ENCODE assay signal across 1 cellular context in the genomic region with DNA sequence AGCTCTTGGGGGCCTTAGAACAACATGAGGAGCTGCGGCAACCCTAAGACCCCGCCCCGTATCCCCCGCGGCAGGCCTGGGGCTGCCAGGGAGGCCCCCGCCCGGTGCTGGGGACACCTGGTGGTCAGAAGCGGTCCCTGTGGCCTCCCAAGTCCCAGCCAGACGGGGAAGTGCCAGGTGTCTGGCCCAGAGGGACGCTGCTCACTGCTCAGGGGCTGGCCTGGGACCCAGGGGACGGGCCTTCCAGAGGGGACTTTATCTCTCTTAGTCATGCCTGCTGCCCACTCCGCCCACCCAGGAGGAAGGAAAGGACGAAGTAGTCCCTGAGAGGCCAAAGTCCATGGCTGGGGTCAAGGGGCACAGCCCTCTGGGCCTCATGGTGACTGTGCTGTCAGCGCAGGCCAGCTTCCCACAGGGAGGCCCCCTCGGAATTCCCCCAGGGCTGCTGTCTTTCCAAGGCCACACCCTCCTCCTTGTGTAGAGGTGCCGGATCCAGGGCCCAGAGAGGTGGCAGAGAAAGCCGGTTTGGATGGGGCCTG.
TF ChIP-seq lines count a peak whose summit lies in the region.

No MANE protein-coding gene starts in this region.

TF ChIP-seq in HepG2, 621 proteins besides CTCF, POLR2A, EP300 and RAD21 (continued from another document and continues in another):
- TF ChIP-seq, protein P1, sequence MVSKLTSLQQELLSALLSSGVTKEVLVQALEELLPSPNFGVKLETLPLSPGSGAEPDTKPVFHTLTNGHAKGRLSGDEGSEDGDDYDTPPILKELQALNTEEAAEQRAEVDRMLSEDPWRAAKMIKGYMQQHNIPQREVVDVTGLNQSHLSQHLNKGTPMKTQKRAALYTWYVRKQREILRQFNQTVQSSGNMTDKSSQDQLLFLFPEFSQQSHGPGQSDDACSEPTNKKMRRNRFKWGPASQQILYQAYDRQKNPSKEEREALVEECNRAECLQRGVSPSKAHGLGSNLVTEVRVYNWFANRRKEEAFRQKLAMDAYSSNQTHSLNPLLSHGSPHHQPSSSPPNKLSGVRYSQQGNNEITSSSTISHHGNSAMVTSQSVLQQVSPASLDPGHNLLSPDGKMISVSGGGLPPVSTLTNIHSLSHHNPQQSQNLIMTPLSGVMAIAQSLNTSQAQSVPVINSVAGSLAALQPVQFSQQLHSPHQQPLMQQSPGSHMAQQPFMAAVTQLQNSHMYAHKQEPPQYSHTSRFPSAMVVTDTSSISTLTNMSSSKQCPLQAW (CRISPR knock-in tag; IDR thresholded peaks at IDR 0.05), result no peak; the same call in 1 of the 2 replicates
- TF ChIP-seq, protein P2, sequence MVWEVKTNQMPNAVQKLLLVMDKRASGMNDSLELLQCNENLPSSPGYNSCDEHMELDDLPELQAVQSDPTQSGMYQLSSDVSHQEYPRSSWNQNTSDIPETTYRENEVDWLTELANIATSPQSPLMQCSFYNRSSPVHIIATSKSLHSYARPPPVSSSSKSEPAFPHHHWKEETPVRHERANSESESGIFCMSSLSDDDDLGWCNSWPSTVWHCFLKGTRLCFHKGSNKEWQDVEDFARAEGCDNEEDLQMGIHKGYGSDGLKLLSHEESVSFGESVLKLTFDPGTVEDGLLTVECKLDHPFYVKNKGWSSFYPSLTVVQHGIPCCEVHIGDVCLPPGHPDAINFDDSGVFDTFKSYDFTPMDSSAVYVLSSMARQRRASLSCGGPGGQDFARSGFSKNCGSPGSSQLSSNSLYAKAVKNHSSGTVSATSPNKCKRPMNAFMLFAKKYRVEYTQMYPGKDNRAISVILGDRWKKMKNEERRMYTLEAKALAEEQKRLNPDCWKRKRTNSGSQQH (CRISPR knock-in tag; IDR thresholded peaks at IDR 0.05; ENCODE audit: low read depth), result no peak
- TF ChIP-seq ZNF367 (CRISPR knock-in tag; IDR thresholded peaks at IDR 0.05; ENCODE audit: borderline replicate concordance) (no peak), ZNF891 (CRISPR knock-in tag; IDR thresholded peaks at IDR 0.05) (no peak; the same call in 1 of the 2 replicates), ZNF629 (CRISPR knock-in tag; conservative IDR thresholded peaks at IDR 0.05) (no peak), NR3C1 (CRISPR knock-in tag; IDR thresholded peaks at IDR 0.05) (no peak), ZNF24 (IDR thresholded peaks at IDR 0.05) (no peak), FOXP1 (IDR thresholded peaks at IDR 0.05) (no peak), FOXP1 (CRISPR knock-in tag; IDR thresholded peaks at IDR 0.05) (no peak), ZNF788 (CRISPR knock-in tag; IDR thresholded peaks at IDR 0.05; ENCODE audit: borderline replicate concordance) (peak; percentile 32; the same call in 1 of the 2 replicates), KMT2A (CRISPR knock-in tag; IDR thresholded peaks at IDR 0.05) (no peak), NFIC (IDR thresholded peaks at IDR 0.05; ENCODE audit: low read length) (0 out of 2 replicates have a peak, but pooled peaks have one; percentile 21), ZFP36L1 (CRISPR knock-in tag; IDR thresholded peaks at IDR 0.05) (no peak), TGIF2 (CRISPR knock-in tag; IDR thresholded peaks at IDR 0.05) (no peak), ETV5 (CRISPR knock-in tag; IDR thresholded peaks at IDR 0.05; ENCODE audit: borderline replicate concordance) (peak; percentile 28; the same call in 1 of the 2 replicates), FOXO1 (CRISPR knock-in tag; IDR thresholded peaks at IDR 0.05) (no peak), CEBPG (CRISPR knock-in tag; IDR thresholded peaks at IDR 0.05) (no peak), PRPF4 (IDR thresholded peaks at IDR 0.05; ENCODE audit: low read depth, low read length, poor library complexity, severe bottlenecking) (no peak), YEATS2 (CRISPR knock-in tag; IDR thresholded peaks at IDR 0.05; ENCODE audit: borderline replicate concordance) (no peak), ZC3H13 (CRISPR knock-in tag; IDR thresholded peaks at IDR 0.05) (no peak), ZNF615 (CRISPR knock-in tag; IDR thresholded peaks at IDR 0.05; ENCODE audit: borderline replicate concordance) (no peak), ZSCAN29 (CRISPR knock-in tag; conservative IDR thresholded peaks at IDR 0.05) (no peak), POLR2AphosphoS5 (IDR thresholded peaks at IDR 0.05; ENCODE audit: low read depth, low read length) (no peak), EZH2 (conservative IDR thresholded peaks at IDR 0.05; ENCODE audit: low read depth, low read length) (no peak), GTF3A (CRISPR knock-in tag; conservative IDR thresholded peaks at IDR 0.05) (no peak), PCBP1 (IDR thresholded peaks at IDR 0.05; ENCODE audit: borderline replicate concordance, low read depth, low read length) (no peak), DNMT1 (CRISPR knock-in tag; IDR thresholded peaks at IDR 0.05) (no peak), PAF1 (CRISPR knock-in tag; IDR thresholded peaks at IDR 0.05) (no peak), RBM39 (IDR thresholded peaks at IDR 0.05; ENCODE audit: low read depth, low read length, poor library complexity, severe bottlenecking) (no peak), GABPB1 (CRISPR knock-in tag; IDR thresholded peaks at IDR 0.05) (no peak), SOX6 (IDR thresholded peaks at IDR 0.05) (no peak), SOX6 (CRISPR knock-in tag; IDR thresholded peaks at IDR 0.05) (peak; percentile 52; the same call in 1 of the 2 replicates), EED (CRISPR knock-in tag; IDR thresholded peaks at IDR 0.05) (no peak), MIER2 (CRISPR knock-in tag; IDR thresholded peaks at IDR 0.05) (no peak), ZNF589 (CRISPR knock-in tag; conservative IDR thresholded peaks at IDR 0.05) (no peak), KDM2A (CRISPR knock-in tag; IDR thresholded peaks at IDR 0.05; ENCODE audit: borderline replicate concordance, low read depth) (peak; percentile 33; the same call in 1 of the 2 replicates), ZMAT3 (CRISPR knock-in tag; conservative IDR thresholded peaks at IDR 0.05) (peak; percentile 45; the same call in 1 of the 2 replicates)
- TF ChIP-seq, protein P3, sequence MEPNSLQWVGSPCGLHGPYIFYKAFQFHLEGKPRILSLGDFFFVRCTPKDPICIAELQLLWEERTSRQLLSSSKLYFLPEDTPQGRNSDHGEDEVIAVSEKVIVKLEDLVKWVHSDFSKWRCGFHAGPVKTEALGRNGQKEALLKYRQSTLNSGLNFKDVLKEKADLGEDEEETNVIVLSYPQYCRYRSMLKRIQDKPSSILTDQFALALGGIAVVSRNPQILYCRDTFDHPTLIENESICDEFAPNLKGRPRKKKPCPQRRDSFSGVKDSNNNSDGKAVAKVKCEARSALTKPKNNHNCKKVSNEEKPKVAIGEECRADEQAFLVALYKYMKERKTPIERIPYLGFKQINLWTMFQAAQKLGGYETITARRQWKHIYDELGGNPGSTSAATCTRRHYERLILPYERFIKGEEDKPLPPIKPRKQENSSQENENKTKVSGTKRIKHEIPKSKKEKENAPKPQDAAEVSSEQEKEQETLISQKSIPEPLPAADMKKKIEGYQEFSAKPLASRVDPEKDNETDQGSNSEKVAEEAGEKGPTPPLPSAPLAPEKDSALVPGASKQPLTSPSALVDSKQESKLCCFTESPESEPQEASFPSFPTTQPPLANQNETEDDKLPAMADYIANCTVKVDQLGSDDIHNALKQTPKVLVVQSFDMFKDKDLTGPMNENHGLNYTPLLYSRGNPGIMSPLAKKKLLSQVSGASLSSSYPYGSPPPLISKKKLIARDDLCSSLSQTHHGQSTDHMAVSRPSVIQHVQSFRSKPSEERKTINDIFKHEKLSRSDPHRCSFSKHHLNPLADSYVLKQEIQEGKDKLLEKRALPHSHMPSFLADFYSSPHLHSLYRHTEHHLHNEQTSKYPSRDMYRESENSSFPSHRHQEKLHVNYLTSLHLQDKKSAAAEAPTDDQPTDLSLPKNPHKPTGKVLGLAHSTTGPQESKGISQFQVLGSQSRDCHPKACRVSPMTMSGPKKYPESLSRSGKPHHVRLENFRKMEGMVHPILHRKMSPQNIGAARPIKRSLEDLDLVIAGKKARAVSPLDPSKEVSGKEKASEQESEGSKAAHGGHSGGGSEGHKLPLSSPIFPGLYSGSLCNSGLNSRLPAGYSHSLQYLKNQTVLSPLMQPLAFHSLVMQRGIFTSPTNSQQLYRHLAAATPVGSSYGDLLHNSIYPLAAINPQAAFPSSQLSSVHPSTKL (CRISPR knock-in tag; IDR thresholded peaks at IDR 0.05), result peak; percentile 59
- TF ChIP-seq, protein P4, sequence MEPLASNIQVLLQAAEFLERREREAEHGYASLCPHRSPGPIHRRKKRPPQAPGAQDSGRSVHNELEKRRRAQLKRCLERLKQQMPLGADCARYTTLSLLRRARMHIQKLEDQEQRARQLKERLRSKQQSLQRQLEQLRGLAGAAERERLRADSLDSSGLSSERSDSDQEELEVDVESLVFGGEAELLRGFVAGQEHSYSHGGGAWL (CRISPR knock-in tag; IDR thresholded peaks at IDR 0.05), result no peak
- TF ChIP-seq, protein P5, sequence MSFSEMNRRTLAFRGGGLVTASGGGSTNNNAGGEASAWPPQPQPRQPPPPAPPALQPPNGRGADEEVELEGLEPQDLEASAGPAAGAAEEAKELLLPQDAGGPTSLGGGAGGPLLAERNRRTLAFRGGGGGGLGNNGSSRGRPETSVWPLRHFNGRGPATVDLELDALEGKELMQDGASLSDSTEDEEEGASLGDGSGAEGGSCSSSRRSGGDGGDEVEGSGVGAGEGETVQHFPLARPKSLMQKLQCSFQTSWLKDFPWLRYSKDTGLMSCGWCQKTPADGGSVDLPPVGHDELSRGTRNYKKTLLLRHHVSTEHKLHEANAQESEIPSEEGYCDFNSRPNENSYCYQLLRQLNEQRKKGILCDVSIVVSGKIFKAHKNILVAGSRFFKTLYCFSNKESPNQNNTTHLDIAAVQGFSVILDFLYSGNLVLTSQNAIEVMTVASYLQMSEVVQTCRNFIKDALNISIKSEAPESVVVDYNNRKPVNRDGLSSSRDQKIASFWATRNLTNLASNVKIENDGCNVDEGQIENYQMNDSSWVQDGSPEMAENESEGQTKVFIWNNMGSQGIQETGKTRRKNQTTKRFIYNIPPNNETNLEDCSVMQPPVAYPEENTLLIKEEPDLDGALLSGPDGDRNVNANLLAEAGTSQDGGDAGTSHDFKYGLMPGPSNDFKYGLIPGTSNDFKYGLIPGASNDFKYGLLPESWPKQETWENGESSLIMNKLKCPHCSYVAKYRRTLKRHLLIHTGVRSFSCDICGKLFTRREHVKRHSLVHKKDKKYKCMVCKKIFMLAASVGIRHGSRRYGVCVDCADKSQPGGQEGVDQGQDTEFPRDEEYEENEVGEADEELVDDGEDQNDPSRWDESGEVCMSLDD (CRISPR knock-in tag; IDR thresholded peaks at IDR 0.05; ENCODE audit: borderline replicate concordance), result no peak
- TF ChIP-seq, protein P6, sequence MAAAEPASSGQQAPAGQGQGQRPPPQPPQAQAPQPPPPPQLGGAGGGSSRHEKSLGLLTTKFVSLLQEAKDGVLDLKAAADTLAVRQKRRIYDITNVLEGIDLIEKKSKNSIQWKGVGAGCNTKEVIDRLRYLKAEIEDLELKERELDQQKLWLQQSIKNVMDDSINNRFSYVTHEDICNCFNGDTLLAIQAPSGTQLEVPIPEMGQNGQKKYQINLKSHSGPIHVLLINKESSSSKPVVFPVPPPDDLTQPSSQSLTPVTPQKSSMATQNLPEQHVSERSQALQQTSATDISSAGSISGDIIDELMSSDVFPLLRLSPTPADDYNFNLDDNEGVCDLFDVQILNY (CRISPR knock-in tag; conservative IDR thresholded peaks at IDR 0.05), result no peak
- TF ChIP-seq, protein P7, sequence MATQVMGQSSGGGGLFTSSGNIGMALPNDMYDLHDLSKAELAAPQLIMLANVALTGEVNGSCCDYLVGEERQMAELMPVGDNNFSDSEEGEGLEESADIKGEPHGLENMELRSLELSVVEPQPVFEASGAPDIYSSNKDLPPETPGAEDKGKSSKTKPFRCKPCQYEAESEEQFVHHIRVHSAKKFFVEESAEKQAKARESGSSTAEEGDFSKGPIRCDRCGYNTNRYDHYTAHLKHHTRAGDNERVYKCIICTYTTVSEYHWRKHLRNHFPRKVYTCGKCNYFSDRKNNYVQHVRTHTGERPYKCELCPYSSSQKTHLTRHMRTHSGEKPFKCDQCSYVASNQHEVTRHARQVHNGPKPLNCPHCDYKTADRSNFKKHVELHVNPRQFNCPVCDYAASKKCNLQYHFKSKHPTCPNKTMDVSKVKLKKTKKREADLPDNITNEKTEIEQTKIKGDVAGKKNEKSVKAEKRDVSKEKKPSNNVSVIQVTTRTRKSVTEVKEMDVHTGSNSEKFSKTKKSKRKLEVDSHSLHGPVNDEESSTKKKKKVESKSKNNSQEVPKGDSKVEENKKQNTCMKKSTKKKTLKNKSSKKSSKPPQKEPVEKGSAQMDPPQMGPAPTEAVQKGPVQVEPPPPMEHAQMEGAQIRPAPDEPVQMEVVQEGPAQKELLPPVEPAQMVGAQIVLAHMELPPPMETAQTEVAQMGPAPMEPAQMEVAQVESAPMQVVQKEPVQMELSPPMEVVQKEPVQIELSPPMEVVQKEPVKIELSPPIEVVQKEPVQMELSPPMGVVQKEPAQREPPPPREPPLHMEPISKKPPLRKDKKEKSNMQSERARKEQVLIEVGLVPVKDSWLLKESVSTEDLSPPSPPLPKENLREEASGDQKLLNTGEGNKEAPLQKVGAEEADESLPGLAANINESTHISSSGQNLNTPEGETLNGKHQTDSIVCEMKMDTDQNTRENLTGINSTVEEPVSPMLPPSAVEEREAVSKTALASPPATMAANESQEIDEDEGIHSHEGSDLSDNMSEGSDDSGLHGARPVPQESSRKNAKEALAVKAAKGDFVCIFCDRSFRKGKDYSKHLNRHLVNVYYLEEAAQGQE (IDR thresholded peaks at IDR 0.05; ENCODE audit: borderline replicate concordance in 1 of 2, low read depth in 1 of 2, low read length in 2 of 2), result no peak; a peak in 1 of 4 replicates
- TF ChIP-seq, protein P8, sequence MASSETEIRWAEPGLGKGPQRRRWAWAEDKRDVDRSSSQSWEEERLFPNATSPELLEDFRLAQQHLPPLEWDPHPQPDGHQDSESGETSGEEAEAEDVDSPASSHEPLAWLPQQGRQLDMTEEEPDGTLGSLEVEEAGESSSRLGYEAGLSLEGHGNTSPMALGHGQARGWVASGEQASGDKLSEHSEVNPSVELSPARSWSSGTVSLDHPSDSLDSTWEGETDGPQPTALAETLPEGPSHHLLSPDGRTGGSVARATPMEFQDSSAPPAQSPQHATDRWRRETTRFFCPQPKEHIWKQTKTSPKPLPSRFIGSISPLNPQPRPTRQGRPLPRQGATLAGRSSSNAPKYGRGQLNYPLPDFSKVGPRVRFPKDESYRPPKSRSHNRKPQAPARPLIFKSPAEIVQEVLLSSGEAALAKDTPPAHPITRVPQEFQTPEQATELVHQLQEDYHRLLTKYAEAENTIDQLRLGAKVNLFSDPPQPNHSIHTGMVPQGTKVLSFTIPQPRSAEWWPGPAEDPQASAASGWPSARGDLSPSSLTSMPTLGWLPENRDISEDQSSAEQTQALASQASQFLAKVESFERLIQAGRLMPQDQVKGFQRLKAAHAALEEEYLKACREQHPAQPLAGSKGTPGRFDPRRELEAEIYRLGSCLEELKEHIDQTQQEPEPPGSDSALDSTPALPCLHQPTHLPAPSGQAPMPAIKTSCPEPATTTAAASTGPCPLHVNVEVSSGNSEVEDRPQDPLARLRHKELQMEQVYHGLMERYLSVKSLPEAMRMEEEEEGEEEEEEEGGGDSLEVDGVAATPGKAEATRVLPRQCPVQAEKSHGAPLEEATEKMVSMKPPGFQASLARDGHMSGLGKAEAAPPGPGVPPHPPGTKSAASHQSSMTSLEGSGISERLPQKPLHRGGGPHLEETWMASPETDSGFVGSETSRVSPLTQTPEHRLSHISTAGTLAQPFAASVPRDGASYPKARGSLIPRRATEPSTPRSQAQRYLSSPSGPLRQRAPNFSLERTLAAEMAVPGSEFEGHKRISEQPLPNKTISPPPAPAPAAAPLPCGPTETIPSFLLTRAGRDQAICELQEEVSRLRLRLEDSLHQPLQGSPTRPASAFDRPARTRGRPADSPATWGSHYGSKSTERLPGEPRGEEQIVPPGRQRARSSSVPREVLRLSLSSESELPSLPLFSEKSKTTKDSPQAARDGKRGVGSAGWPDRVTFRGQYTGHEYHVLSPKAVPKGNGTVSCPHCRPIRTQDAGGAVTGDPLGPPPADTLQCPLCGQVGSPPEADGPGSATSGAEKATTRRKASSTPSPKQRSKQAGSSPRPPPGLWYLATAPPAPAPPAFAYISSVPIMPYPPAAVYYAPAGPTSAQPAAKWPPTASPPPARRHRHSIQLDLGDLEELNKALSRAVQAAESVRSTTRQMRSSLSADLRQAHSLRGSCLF (CRISPR knock-in tag; IDR thresholded peaks at IDR 0.05; ENCODE audit: borderline replicate concordance), result no peak
